In genomic region chr19:45103625-45104319, GRCh38 we compare ENCODE assay signal across 9 cellular contexts. TPM values are rescaled to one million over a fixed set of nuclear protein-coding genes. Genes with fewer than 3 reads are reported as not detected.
A peak's percentile ranks its signal among the peaks of the same experiment; 100 is the strongest.
DNase-seq lines count a peak whose midpoint lies in the region; ATAC-seq and TF ChIP-seq lines count a peak whose summit lies in the region.
"Had no signal": no experiment of that assay in that cellular context is flagged by ENCODE, and none has a peak within 500 bp of the region (broad histone marks: within the 10 kb centered on the region; RNA-seq: fewer than 3 reads in every experiment).

No MANE protein-coding gene starts in this region.

- H3K27ac ChIP-seq in spleen, result peak overlapping the region in 7 of 8 donors; percentile 7 to 78 (median 62)
- H3K27ac ChIP-seq: A549 had no signal

- peak in 2 of 11 experiments; percentile 10 to 11 for TF ChIP-seq CTCF in spleen (IDR thresholded peaks at IDR 0.05 in 8 of 11, conservative IDR thresholded peaks at IDR 0.05 in 3 of 11)

- peaks cover 0 to 18% (median 0%) of the 10 kb centered on the region in 6 donors for H3K36me3 ChIP-seq in spleen

- no peaks in the 10 kb centered on the region for H3K9me3 ChIP-seq in spleen
- H3K9me3 ChIP-seq: A549 had no signal

- ATAC-seq in esophagus mucosa (peak; percentile 3), HG02973 (IDR thresholded peaks at IDR 0.05; ENCODE audit: unreplicated experiment) (no peak)
- ATAC-seq: A549 had no signal

- H3K27me3 ChIP-seq in spleen (replicated peaks in 1 of 7), result no peaks in the 10 kb centered on the region

- peak overlapping the region in 4 of 8 donors; percentile 12 to 63 (median 32) for H3K4me3 ChIP-seq in spleen
- H3K4me3 ChIP-seq: A549 had no signal

- peaks cover 20 to 86% (median 54%) of the 10 kb centered on the region in 6 donors for H3K4me1 ChIP-seq in spleen

- TF ChIP-seq POLR2A in spleen (IDR thresholded peaks at IDR 0.05), result no peak

- DNase-seq in NCI-H1092 treated with DMSO at 0.1 percent for 48 hours (lab: John Stamatoyannopoulos, UW) (peak; percentile 32), NCI-H1092 (lab: John Stamatoyannopoulos, UW) (no peak), NCI-H524 (lab: John Stamatoyannopoulos, UW) (peak; percentile 69 to 80), spleen (no peak), inferior parietal cortex (ENCODE audit: extremely low spot score) (no peak)
- DNase-seq in stimulated activated CD4-positive, alpha-beta T cell treated with anti-CD3 and anti-CD28 coated beads, Interleukin-1b, Interleukin-23, amount 100 ng/mL, for 48 hours, result no peak

- intact Hi-C loops in spleen (cut with DNase I; ENCODE audit: low total_unique reads), result no loop called here

- 56 to 66% (median 59%) methylated on average over 22 of the region's 22 CpGs for WGBS in spleen, 5 donors

RNA-seq across cellular contexts. Expression of gene PPP1R37, which starts 10.8 kb away (rescaled TPM):
- total RNA-seq in esophagus mucosa, result 24.2 TPM
- 10 to 100 TPM; 16.2 to 27.1 (median 19.6) TPM for total RNA-seq in spleen
- 10 to 100 TPM; 14.3 to 36.7 (median 20.3) TPM for polyA plus RNA-seq in spleen

RNA-seq across cellular contexts. Expression of gene GEMIN7, which starts 24.7 kb away (rescaled TPM):
- total RNA-seq in esophagus mucosa (18.7 TPM), spleen (10 to 100 TPM; 19.6 to 33.4 (median 23.1) TPM)
- 10 to 100 TPM; 43.6 to 51.1 (median 49.7) TPM for polyA plus RNA-seq in spleen

RNA-seq across cellular contexts. Expression of gene ZNF296, which starts 27.5 kb away (rescaled TPM):
- total RNA-seq in esophagus mucosa (8.1 TPM), spleen (1 to 10 TPM; 3.9 to 7.5 (median 6.4) TPM)
- 10 to 100 TPM in 1 of 3 donors, 1 to 10 TPM in 2; 7.3 to 11.9 (median 8.8) TPM for polyA plus RNA-seq in spleen

RNA-seq across cellular contexts. Expression of gene NKPD1, which starts 57.0 kb away (rescaled TPM):
- total RNA-seq in esophagus mucosa (1.00 TPM), spleen (under 1 TPM in 6 of 7 donors, not detected in 1; 0.20 to 0.77 (median 0.23) TPM)
- polyA plus RNA-seq in spleen, result under 1 TPM; 0.17 to 0.21 (median 0.19) TPM

Comparison
In these comparisons a context has a peak if more than half of its experiments do, and no peak if none do; other contexts are left out.
1. DNase-seq: peak in NCI-H1092 treated with DMSO at 0.1 percent for 48 hours (single experiment) and NCI-H524 (2 of 2); none in NCI-H1092 (single experiment), spleen (single experiment), inferior parietal cortex (single experiment) and stimulated activated CD4-positive, alpha-beta T cell treated with anti-CD3 and anti-CD28 coated beads, Interleukin-1b, Interleukin-23, amount 100 ng/mL, for 48 hours (single experiment).